28 cellular contexts compared by ENCODE assay signal in genomic region chr15:63373330-63373729, GRCh38. TPM values are rescaled to one million over a fixed set of nuclear protein-coding genes. Genes with fewer than 3 reads are reported as not detected.
DNase-seq lines count a peak whose midpoint lies in the region; ATAC-seq and TF ChIP-seq lines count a peak whose summit lies in the region.
"Had no signal": no experiment of that assay in that cellular context is flagged by ENCODE, and none has a peak within 500 bp of the region (broad histone marks: within the 10 kb centered on the region; RNA-seq: fewer than 3 reads in every experiment).

No MANE protein-coding gene starts in this region.

- H3K4me2 ChIP-seq in GM23248 (ENCODE audit: unreplicated experiment), result no peak overlapping the region

- no peak overlapping the region for H3K27ac Mint-ChIP-seq in WTC11
- no peak overlapping the region for H3K27ac Mint-ChIP-seq in activated naive CD4-positive, alpha-beta T cell treated with anti-CD3 and anti-CD28 coated beads, Interleukin-2, amount 10 ng/mL, durations not matched to agents 7 days and 5 days
- H3K27ac Mint-ChIP-seq: activated B cell treated with CpG ODN at 0.5 μM for 24 hours; activated naive CD4-positive, alpha-beta T cell treated with anti-CD3 and anti-CD28 coated beads for 36 hours had no signal

- H2AFZ ChIP-seq in GM23248, result no peak overlapping the region

- in situ Hi-C loops in GM23248 (cut with MboI), result no loop called here

- no peak for DNase-seq in GM23248
- peak; percentile 20 for DNase-seq in RWPE2 (ENCODE audit: low spot score)
- DNase-seq in sciatic nerve (ENCODE audit: low spot score), result peak; percentile 6
- no peak for DNase-seq in WTC11 (ENCODE audit: low spot score)
- no peak for DNase-seq in activated naive CD4-positive, alpha-beta T cell treated with anti-CD3 and anti-CD28 coated beads, Interleukin-2, amount 10 ng/mL, durations not matched to agents 7 days and 5 days
- DNase-seq: activated B cell treated with CpG ODN at 0.5 μM for 24 hours; activated CD4-positive, alpha-beta T cell treated with anti-CD3 and anti-CD28 coated beads, Interleukin-2, amount 50 U/mL, for 48 hours; activated naive CD4-positive, alpha-beta T cell treated with anti-CD3 and anti-CD28 coated beads for 36 hours; amniotic stem cell; C1 segment of cervical spinal cord; Calu3; colonic mucosa; effector CD8-positive, alpha-beta T cell; erythroblast; gastrocnemius medialis; hippocampal formation; left ventricle myocardium inferior; naive thymus-derived CD8-positive, alpha-beta T cell; NCI-H1092 treated with DMSO at 0.1 percent for 48 hours; NCI-H1930; NCI-H526; NK-92 treated with Interleukin-12 subunit alpha and Interleukin-12 subunit beta, amount 100 ng/mL, for 24 hours; occipital lobe; PC-3; SHP77 had no signal

- 97% methylated on average over 3 of the region's 3 CpGs for WGBS in GM23248 (ENCODE audit: low coverage in 1 of 2, low lambda C conversion rate in 2 of 2, missing lambda C conversion rate in 2 of 2), 2 experiments
- WGBS in esophagus, 2 donors, result 78% methylated on average over 3 of the region's 3 CpGs

- CTCF ChIA-PET in WTC11 (lab: Charles Lee), result no interaction called here
- CTCF ChIA-PET in activated naive CD4-positive, alpha-beta T cell treated with anti-CD3 and anti-CD28 coated beads, Interleukin-2, amount 10 ng/mL, durations not matched to agents 7 days and 5 days (lab: Charles Lee), result interaction anchor here (1.1 to 1.4 kb wide), 2 partner anchors 226 to 227 kb away, joined by 3 to 4 read pairs; no protein-coding TSS in a partner anchor

- H3K4me3 ChIP-seq in GM23248 (no peak overlapping the region), RWPE2 (ENCODE audit: severe bottlenecking) (no peak overlapping the region), esophagus (ENCODE audit: low read depth in 1 of 2, low read length in 2 of 2) (no peak overlapping the region)
- H3K4me3 ChIP-seq: colonic mucosa, gastrocnemius medialis, left ventricle myocardium inferior had no signal

- H3K4me1 ChIP-seq in GM23248 (ENCODE audit: insufficient read depth) (peaks cover 58% of the 10 kb centered on the region), RWPE2 (ENCODE audit: insufficient read depth, poor library complexity, severe bottlenecking) (peaks cover 42% of the 10 kb centered on the region), esophagus (ENCODE audit: control insufficient read depth in 2 of 2, insufficient read depth in 2 of 2, low read length in 1 of 2) (peaks cover 4 to 33% of the 10 kb centered on the region in 2 donors)
- H3K4me1 ChIP-seq: colonic mucosa had no signal

- POLR2A ChIA-PET in WTC11 (lab: Charles Lee), result no interaction called here

- peaks cover 16% of the 10 kb centered on the region for H3K79me2 ChIP-seq in GM23248 (ENCODE audit: insufficient read depth)

- ATAC-seq in RWPE2 (ENCODE audit: low read depth), result no peak
- ATAC-seq in sciatic nerve, result no peak
- no peak for ATAC-seq in WTC11
- no peak for ATAC-seq in HG03432 (IDR thresholded peaks at IDR 0.05; ENCODE audit: unreplicated experiment)
- ATAC-seq: gastrocnemius medialis; naive thymus-derived CD8-positive, alpha-beta T cell had no signal

- H3K9me3 ChIP-seq in GM23248 (ENCODE audit: low read depth), result no peaks in the 10 kb centered on the region
- H3K9me3 ChIP-seq in RWPE2 (ENCODE audit: severe bottlenecking), result no peaks in the 10 kb centered on the region
- no peaks in the 10 kb centered on the region for H3K9me3 ChIP-seq in esophagus (ENCODE audit: control insufficient read depth in 2 of 2, insufficient read depth in 1 of 2, low read depth in 1 of 2, low read length in 1 of 2)
- H3K9me3 ChIP-seq: colonic mucosa, gastrocnemius medialis, left ventricle myocardium inferior had no signal

- H3K4me3 Mint-ChIP-seq in WTC11, result no peak overlapping the region
- no peak overlapping the region for H3K4me3 Mint-ChIP-seq in activated naive CD4-positive, alpha-beta T cell treated with anti-CD3 and anti-CD28 coated beads, Interleukin-2, amount 10 ng/mL, durations not matched to agents 7 days and 5 days
- H3K4me3 Mint-ChIP-seq: activated B cell treated with CpG ODN at 0.5 μM for 24 hours; activated naive CD4-positive, alpha-beta T cell treated with anti-CD3 and anti-CD28 coated beads for 36 hours; naive thymus-derived CD8-positive, alpha-beta T cell; stimulated activated naive CD8-positive, alpha-beta T cell treated with anti-CD3 and anti-CD28 coated beads, Interleukin-15, Interleukin-2, amounts not matched to agents 100 ng/mL and 50 ng/mL, for 24 hours had no signal

- H3K27me3 ChIP-seq in GM23248 (replicated peaks; ENCODE audit: insufficient read depth), result no peaks in the 10 kb centered on the region
- H3K27me3 ChIP-seq in RWPE2 (ENCODE audit: insufficient read depth, poor library complexity, severe bottlenecking), result no peaks in the 10 kb centered on the region
- no peaks in the 10 kb centered on the region for H3K27me3 ChIP-seq in esophagus (ENCODE audit: control insufficient read depth in 1 of 2, insufficient read depth in 2 of 2, low read length in 2 of 2)
- H3K27me3 ChIP-seq: colonic mucosa, gastrocnemius medialis had no signal

- TF ChIP-seq CTCF in RWPE2 (IDR thresholded peaks at IDR 0.05; ENCODE audit: poor library complexity, severe bottlenecking), result no peak
- TF ChIP-seq CTCF in WTC11 (IDR thresholded peaks at IDR 0.05), result no peak

- peaks cover 79% of the 10 kb centered on the region for H3F3A ChIP-seq in GM23248 (ENCODE audit: insufficient read depth)

- H3K27ac ChIP-seq in GM23248 (peak overlapping the region; percentile 99), RWPE2 (ENCODE audit: poor library complexity, severe bottlenecking) (peak overlapping the region; percentile 81), esophagus (ENCODE audit: low read depth in 2 of 2, low read length in 1 of 2) (peak overlapping the region; percentile 92 to 94)
- H3K27ac ChIP-seq: colonic mucosa, gastrocnemius medialis, left ventricle myocardium inferior had no signal

- no peaks in the 10 kb centered on the region for H3K9me3 Mint-ChIP-seq in WTC11
- no peaks in the 10 kb centered on the region for H3K9me3 Mint-ChIP-seq in activated naive CD4-positive, alpha-beta T cell treated with anti-CD3 and anti-CD28 coated beads, Interleukin-2, amount 10 ng/mL, durations not matched to agents 7 days and 5 days
- H3K9me3 Mint-ChIP-seq: activated B cell treated with CpG ODN at 0.5 μM for 24 hours; activated naive CD4-positive, alpha-beta T cell treated with anti-CD3 and anti-CD28 coated beads for 36 hours; naive thymus-derived CD8-positive, alpha-beta T cell; stimulated activated naive CD8-positive, alpha-beta T cell treated with anti-CD3 and anti-CD28 coated beads, Interleukin-15, Interleukin-2, amounts not matched to agents 100 ng/mL and 50 ng/mL, for 24 hours had no signal

- intact Hi-C loops in sciatic nerve (cut with DNase I), result no loop called here

- peak overlapping the region; percentile 89 for H3K9ac ChIP-seq in GM23248

- H3K36me3 ChIP-seq in GM23248 (ENCODE audit: low read depth) (no peaks in the 10 kb centered on the region), RWPE2 (ENCODE audit: low read depth) (peaks cover 9% of the 10 kb centered on the region; the same call in 1 of the 2 replicates), esophagus (ENCODE audit: control insufficient read depth in 2 of 2, insufficient read depth in 2 of 2, low read length in 1 of 2) (peaks cover 0 to 6% of the 10 kb centered on the region in 2 donors)
- H3K36me3 ChIP-seq: colonic mucosa, gastrocnemius medialis, left ventricle myocardium inferior had no signal

- no peaks in the 10 kb centered on the region for H3K9me2 ChIP-seq in GM23248 (ENCODE audit: insufficient read depth)

- H3K27me3 Mint-ChIP-seq in WTC11 (ENCODE audit: low read depth), result 0 out of 2 replicates have a peak, but pooled peaks cover 3% of the 10 kb centered on the region
- H3K27me3 Mint-ChIP-seq in activated naive CD4-positive, alpha-beta T cell treated with anti-CD3 and anti-CD28 coated beads, Interleukin-2, amount 10 ng/mL, durations not matched to agents 7 days and 5 days, result peaks cover 22% of the 10 kb centered on the region

- H4K20me1 ChIP-seq in GM23248 (ENCODE audit: insufficient read depth), result no peaks in the 10 kb centered on the region

- peaks cover 28% of the 10 kb centered on the region for H3K4me1 Mint-ChIP-seq in WTC11
- H3K4me1 Mint-ChIP-seq in activated naive CD4-positive, alpha-beta T cell treated with anti-CD3 and anti-CD28 coated beads, Interleukin-2, amount 10 ng/mL, durations not matched to agents 7 days and 5 days, result peaks cover 10% of the 10 kb centered on the region
- H3K4me1 Mint-ChIP-seq: activated B cell treated with CpG ODN at 0.5 μM for 24 hours; naive thymus-derived CD8-positive, alpha-beta T cell had no signal

- H3K36me3 Mint-ChIP-seq in WTC11, result no peaks in the 10 kb centered on the region
- no peaks in the 10 kb centered on the region for H3K36me3 Mint-ChIP-seq in activated naive CD4-positive, alpha-beta T cell treated with anti-CD3 and anti-CD28 coated beads, Interleukin-2, amount 10 ng/mL, durations not matched to agents 7 days and 5 days
- H3K36me3 Mint-ChIP-seq: naive thymus-derived CD8-positive, alpha-beta T cell had no signal

TF ChIP-seq in WTC11, 78 proteins besides CTCF, POLR2A, EP300 and RAD21 (continues in another document):
- TF ChIP-seq USF1 (CRISPR knock-in tag; IDR thresholded peaks at IDR 0.05), result no peak

RNA-seq across cellular contexts. Expression of gene CA12, which starts 8.3 kb away (rescaled TPM):
- 41.1 and 41.8 TPM in 2 replicates for total RNA-seq in GM23248 (2014; rRNA removed; shearing (Covaris generic))
- polyA plus RNA-seq in GM23248 (2016; fragmentation: Nextera tagmentation; extraction: Ambion mirVana) (40.9 and 42.1 TPM in 2 replicates), esophagus (10 to 100 TPM; 32.2 to 35.0 TPM)
- total RNA-seq in sciatic nerve (4.0 TPM), WTC11 (2021) (2.8 to 3.3 TPM (median 2.8 TPM) in 3 replicates)
- total RNA-seq: activated B cell treated with CpG ODN at 0.5 μM for 24 hours; naive thymus-derived CD8-positive, alpha-beta T cell had no signal
- polyA plus RNA-seq: naive thymus-derived CD8-positive, alpha-beta T cell had no signal

Comparison
In these comparisons a context has a peak if more than half of its experiments do, and no peak if none do; other contexts are left out.
1. DNase-seq: peak in RWPE2 (single experiment) and sciatic nerve (single experiment); none in GM23248 (single experiment), WTC11 (single experiment) and activated naive CD4-positive, alpha-beta T cell treated with anti-CD3 and anti-CD28 coated beads, Interleukin-2, amount 10 ng/mL, durations not matched to agents 7 days and 5 days (single experiment).
2. Peak in every context shown above with its lines, with median percentiles within 50 percentile points of each other: H3K27ac ChIP-seq.